In genomic region chr11:23730307-23730998, GRCh38 we compare ENCODE assay signal across 1 cellular context.
TF ChIP-seq lines count a peak whose summit lies in the region.

No MANE protein-coding gene starts in this region.

TF ChIP-seq in GM23338, 12 proteins besides CTCF, POLR2A, EP300 and RAD21 (continued from another document):
- TF ChIP-seq ZNF462 (CRISPR knock-in tag; IDR thresholded peaks at IDR 0.05) (no peak), ZNF114 (CRISPR knock-in tag; IDR thresholded peaks at IDR 0.05) (no peak)
TF ChIP-seq in GM23338: peak in this region for 0.
